In the genomic region with DNA sequence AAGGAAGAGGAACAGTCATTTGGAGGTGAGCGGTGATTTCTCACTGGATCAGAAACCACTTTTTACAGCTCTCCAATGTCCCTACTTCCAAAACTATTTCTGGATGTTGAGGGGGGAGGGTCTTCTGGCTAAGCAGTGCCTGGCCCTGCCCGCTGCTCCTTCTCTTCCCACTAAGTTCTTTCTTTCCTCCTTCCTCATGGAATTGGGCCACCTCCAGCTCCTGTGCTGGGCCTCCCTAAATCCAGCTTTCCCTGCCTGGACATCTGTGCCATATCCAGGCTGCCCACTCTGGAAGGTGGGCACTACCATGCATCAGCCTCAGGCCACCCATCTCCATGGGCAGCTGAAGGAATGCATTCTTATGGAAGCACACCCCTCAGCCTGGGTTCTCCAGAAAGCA, we compare ENCODE assay signal across 1 cellular context.
TF ChIP-seq lines count a peak whose summit lies in the region.

No MANE protein-coding gene starts in this region.

TF ChIP-seq in WTC11, 78 proteins besides CTCF, POLR2A, EP300 and RAD21:
- TF ChIP-seq, protein P1, sequence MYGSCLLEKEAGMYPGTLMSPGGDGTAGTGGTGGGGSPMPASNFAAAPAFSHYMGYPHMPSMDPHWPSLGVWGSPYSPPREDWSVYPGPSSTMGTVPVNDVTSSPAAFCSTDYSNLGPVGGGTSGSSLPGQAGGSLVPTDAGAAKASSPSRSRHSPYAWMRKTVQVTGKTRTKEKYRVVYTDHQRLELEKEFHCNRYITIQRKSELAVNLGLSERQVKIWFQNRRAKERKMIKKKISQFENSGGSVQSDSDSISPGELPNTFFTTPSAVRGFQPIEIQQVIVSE (CRISPR knock-in tag; IDR thresholded peaks at IDR 0.05; ENCODE audit: borderline replicate concordance): no peak
- no peak for TF ChIP-seq CREM (CRISPR knock-in tag; IDR thresholded peaks at IDR 0.05)
- TF ChIP-seq, protein P2, sequence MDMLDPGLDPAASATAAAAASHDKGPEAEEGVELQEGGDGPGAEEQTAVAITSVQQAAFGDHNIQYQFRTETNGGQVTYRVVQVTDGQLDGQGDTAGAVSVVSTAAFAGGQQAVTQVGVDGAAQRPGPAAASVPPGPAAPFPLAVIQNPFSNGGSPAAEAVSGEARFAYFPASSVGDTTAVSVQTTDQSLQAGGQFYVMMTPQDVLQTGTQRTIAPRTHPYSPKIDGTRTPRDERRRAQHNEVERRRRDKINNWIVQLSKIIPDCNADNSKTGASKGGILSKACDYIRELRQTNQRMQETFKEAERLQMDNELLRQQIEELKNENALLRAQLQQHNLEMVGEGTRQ (CRISPR knock-in tag; IDR thresholded peaks at IDR 0.05): no peak
- TF ChIP-seq, protein P3, sequence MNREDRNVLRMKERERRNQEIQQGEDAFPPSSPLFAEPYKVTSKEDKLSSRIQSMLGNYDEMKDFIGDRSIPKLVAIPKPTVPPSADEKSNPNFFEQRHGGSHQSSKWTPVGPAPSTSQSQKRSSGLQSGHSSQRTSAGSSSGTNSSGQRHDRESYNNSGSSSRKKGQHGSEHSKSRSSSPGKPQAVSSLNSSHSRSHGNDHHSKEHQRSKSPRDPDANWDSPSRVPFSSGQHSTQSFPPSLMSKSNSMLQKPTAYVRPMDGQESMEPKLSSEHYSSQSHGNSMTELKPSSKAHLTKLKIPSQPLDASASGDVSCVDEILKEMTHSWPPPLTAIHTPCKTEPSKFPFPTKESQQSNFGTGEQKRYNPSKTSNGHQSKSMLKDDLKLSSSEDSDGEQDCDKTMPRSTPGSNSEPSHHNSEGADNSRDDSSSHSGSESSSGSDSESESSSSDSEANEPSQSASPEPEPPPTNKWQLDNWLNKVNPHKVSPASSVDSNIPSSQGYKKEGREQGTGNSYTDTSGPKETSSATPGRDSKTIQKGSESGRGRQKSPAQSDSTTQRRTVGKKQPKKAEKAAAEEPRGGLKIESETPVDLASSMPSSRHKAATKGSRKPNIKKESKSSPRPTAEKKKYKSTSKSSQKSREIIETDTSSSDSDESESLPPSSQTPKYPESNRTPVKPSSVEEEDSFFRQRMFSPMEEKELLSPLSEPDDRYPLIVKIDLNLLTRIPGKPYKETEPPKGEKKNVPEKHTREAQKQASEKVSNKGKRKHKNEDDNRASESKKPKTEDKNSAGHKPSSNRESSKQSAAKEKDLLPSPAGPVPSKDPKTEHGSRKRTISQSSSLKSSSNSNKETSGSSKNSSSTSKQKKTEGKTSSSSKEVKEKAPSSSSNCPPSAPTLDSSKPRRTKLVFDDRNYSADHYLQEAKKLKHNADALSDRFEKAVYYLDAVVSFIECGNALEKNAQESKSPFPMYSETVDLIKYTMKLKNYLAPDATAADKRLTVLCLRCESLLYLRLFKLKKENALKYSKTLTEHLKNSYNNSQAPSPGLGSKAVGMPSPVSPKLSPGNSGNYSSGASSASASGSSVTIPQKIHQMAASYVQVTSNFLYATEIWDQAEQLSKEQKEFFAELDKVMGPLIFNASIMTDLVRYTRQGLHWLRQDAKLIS (CRISPR knock-in tag; IDR thresholded peaks at IDR 0.05; ENCODE audit: borderline replicate concordance): no peak
- TF ChIP-seq TP53 (CRISPR knock-in tag; IDR thresholded peaks at IDR 0.05): no peak
- no peak for TF ChIP-seq ATF1 (CRISPR knock-in tag; IDR thresholded peaks at IDR 0.05)
- TF ChIP-seq, protein P4, sequence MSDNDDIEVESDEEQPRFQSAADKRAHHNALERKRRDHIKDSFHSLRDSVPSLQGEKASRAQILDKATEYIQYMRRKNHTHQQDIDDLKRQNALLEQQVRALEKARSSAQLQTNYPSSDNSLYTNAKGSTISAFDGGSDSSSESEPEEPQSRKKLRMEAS (CRISPR knock-in tag; IDR thresholded peaks at IDR 0.05): no peak
- TF ChIP-seq TCF7 (CRISPR knock-in tag; IDR thresholded peaks at IDR 0.05; ENCODE audit: low read depth): no peak
- TF ChIP-seq, protein P5, sequence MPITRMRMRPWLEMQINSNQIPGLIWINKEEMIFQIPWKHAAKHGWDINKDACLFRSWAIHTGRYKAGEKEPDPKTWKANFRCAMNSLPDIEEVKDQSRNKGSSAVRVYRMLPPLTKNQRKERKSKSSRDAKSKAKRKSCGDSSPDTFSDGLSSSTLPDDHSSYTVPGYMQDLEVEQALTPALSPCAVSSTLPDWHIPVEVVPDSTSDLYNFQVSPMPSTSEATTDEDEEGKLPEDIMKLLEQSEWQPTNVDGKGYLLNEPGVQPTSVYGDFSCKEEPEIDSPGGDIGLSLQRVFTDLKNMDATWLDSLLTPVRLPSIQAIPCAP (CRISPR knock-in tag; IDR thresholded peaks at IDR 0.05): no peak
- TF ChIP-seq, protein P6, sequence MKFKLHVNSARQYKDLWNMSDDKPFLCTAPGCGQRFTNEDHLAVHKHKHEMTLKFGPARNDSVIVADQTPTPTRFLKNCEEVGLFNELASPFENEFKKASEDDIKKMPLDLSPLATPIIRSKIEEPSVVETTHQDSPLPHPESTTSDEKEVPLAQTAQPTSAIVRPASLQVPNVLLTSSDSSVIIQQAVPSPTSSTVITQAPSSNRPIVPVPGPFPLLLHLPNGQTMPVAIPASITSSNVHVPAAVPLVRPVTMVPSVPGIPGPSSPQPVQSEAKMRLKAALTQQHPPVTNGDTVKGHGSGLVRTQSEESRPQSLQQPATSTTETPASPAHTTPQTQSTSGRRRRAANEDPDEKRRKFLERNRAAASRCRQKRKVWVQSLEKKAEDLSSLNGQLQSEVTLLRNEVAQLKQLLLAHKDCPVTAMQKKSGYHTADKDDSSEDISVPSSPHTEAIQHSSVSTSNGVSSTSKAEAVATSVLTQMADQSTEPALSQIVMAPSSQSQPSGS (CRISPR knock-in tag; IDR thresholded peaks at IDR 0.05; ENCODE audit: borderline replicate concordance, low read depth): no peak
- no peak for TF ChIP-seq SMAD3 (CRISPR knock-in tag; IDR thresholded peaks at IDR 0.05; ENCODE audit: borderline replicate concordance)
- TF ChIP-seq ESRRA (CRISPR knock-in tag; IDR thresholded peaks at IDR 0.05; ENCODE audit: borderline replicate concordance): no peak
- TF ChIP-seq FOXP1 (CRISPR knock-in tag; IDR thresholded peaks at IDR 0.05; ENCODE audit: borderline replicate concordance): no peak
- TF ChIP-seq GABPB1 (CRISPR knock-in tag; IDR thresholded peaks at IDR 0.05): no peak
- TF ChIP-seq NFYB (CRISPR knock-in tag; conservative IDR thresholded peaks at IDR 0.05; ENCODE audit: low read depth): no peak
- TF ChIP-seq NR1H2 (CRISPR knock-in tag; IDR thresholded peaks at IDR 0.05): no peak
- TF ChIP-seq IRF2 (CRISPR knock-in tag; IDR thresholded peaks at IDR 0.05; ENCODE audit: borderline replicate concordance, low read depth): no peak
- TF ChIP-seq, protein P7, sequence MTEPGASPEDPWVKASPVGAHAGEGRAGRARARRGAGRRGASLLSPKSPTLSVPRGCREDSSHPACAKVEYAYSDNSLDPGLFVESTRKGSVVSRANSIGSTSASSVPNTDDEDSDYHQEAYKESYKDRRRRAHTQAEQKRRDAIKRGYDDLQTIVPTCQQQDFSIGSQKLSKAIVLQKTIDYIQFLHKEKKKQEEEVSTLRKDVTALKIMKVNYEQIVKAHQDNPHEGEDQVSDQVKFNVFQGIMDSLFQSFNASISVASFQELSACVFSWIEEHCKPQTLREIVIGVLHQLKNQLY (CRISPR knock-in tag; IDR thresholded peaks at IDR 0.05): no peak
- TF ChIP-seq JAZF1 (CRISPR knock-in tag; IDR thresholded peaks at IDR 0.05): no peak
- TF ChIP-seq NFATC4 (CRISPR knock-in tag; IDR thresholded peaks at IDR 0.05): no peak
